In the genomic region with DNA sequence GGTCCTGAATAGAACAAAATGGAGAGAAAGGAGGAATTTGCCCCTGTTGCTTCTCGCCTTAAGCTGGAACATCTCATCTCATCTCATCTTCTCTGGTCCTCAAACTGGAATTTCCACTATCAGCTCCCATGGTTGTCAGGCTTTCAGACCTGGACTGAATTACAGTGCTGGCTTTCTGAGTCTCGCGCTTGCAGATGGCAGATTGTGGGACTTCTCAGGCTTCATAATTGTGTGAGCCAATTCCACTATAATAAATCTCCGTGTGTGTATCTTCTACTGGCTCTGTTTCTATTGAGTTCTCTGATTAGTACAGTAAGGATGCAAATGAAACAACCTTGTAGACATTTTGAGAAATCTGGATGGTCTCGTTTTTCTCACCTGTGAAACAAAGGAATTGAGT, we compare ENCODE assay signal across 26 cellular contexts.
"Had no signal": no experiment of that assay in that cellular context is flagged by ENCODE, and none has a peak within 500 bp of the region (broad histone marks: within the 10 kb centered on the region; RNA-seq: fewer than 3 reads in every experiment).

No MANE protein-coding gene starts in this region.

- H3K27me3 Mint-ChIP-seq: stimulated activated memory B cell treated with anti-CD40 and anti-IgM and Interleukin-4, amounts not matched to agents 10 μg/mL and 1 μg/mL and 100 μg/mL, for 72 hours; stimulated activated naive B cell treated with anti-CD40 and anti-IgM and Interleukin-4, amounts not matched to agents 10 μg/mL and 1 μg/mL and 100 μg/mL, for 72 hours; stimulated activated naive CD8-positive, alpha-beta T cell treated with anti-CD3 and anti-CD28 coated beads, Interleukin-15, amount 100 ng/mL, for 72 hours; stimulated activated naive CD8-positive, alpha-beta T cell treated with anti-CD3 and anti-CD28 coated beads, Interleukin-15, Interleukin-2, amounts not matched to agents 100 ng/mL and 50 ng/mL, for 24 hours; type B pancreatic cell had no signal

- H3K27me3 ChIP-seq: stomach, suprapubic skin, testis, thyroid gland, tibial nerve, transverse colon, upper lobe of left lung, upper lobe of right lung, uterus, vagina had no signal

- H3K4me3 ChIP-seq: stomach, suprapubic skin, testis, thoracic aorta, thyroid gland, tibial nerve, transverse colon, upper lobe of left lung, upper lobe of right lung, uterus, vagina had no signal

- H3K9me3 ChIP-seq: suprapubic skin, testis, thoracic aorta, thyroid gland, uterus, vagina had no signal

- H3K36me3 ChIP-seq: suprapubic skin, thyroid gland, upper lobe of left lung, upper lobe of right lung, uterus, vagina had no signal

- H3K4me3 Mint-ChIP-seq: stimulated activated effector memory CD8-positive, alpha-beta T cell treated with anti-CD3 and anti-CD28 coated beads, Interleukin-12 subunit alpha, Interleukin-12 subunit beta, amount 100 ng/mL, for 72 hours; stimulated activated memory B cell treated with anti-CD40 and anti-IgM and Interleukin-4, amounts not matched to agents 10 μg/mL and 1 μg/mL and 100 μg/mL, for 72 hours; stimulated activated naive B cell treated with anti-CD40 and anti-IgM and Interleukin-4, amounts not matched to agents 10 μg/mL and 1 μg/mL and 100 μg/mL, for 72 hours; stimulated activated naive CD8-positive, alpha-beta T cell treated with anti-CD3 and anti-CD28 coated beads, Interleukin-15, amount 100 ng/mL, for 72 hours; stimulated activated naive CD8-positive, alpha-beta T cell treated with anti-CD3 and anti-CD28 coated beads, Interleukin-15, Interleukin-2, amounts not matched to agents 100 ng/mL and 50 ng/mL, for 24 hours; type B pancreatic cell had no signal

- H3K36me3 Mint-ChIP-seq: stimulated activated effector memory CD8-positive, alpha-beta T cell treated with anti-CD3 and anti-CD28 coated beads, Interleukin-12 subunit alpha, Interleukin-12 subunit beta, amount 100 ng/mL, for 72 hours had no signal

- ATAC-seq: stimulated activated effector memory CD8-positive, alpha-beta T cell treated with anti-CD3 and anti-CD28 coated beads, Interleukin-12 subunit alpha, Interleukin-12 subunit beta, amount 100 ng/mL, for 72 hours; stimulated activated memory B cell treated with anti-CD40 and anti-IgM and Interleukin-4, amounts not matched to agents 10 μg/mL and 1 μg/mL and 100 μg/mL, for 72 hours; stimulated activated naive B cell treated with anti-CD40 and anti-IgM and Interleukin-4, amounts not matched to agents 10 μg/mL and 1 μg/mL and 100 μg/mL, for 72 hours; stimulated activated naive CD8-positive, alpha-beta T cell treated with anti-CD3 and anti-CD28 coated beads, Interleukin-15, amount 100 ng/mL, for 72 hours; stimulated activated naive CD8-positive, alpha-beta T cell treated with anti-CD3 and anti-CD28 coated beads, Interleukin-15, Interleukin-2, amounts not matched to agents 100 U/mL and 50 U/mL, for 24 hours; upper lobe of right lung had no signal

- H3K4me1 Mint-ChIP-seq: stimulated activated effector memory CD8-positive, alpha-beta T cell treated with anti-CD3 and anti-CD28 coated beads, Interleukin-12 subunit alpha, Interleukin-12 subunit beta, amount 100 ng/mL, for 72 hours; stimulated activated memory B cell treated with anti-CD40 and anti-IgM and Interleukin-4, amounts not matched to agents 10 μg/mL and 1 μg/mL and 100 μg/mL, for 72 hours; stimulated activated naive B cell treated with anti-CD40 and anti-IgM and Interleukin-4, amounts not matched to agents 10 μg/mL and 1 μg/mL and 100 μg/mL, for 72 hours; stimulated activated naive CD8-positive, alpha-beta T cell treated with anti-CD3 and anti-CD28 coated beads, Interleukin-15, amount 100 ng/mL, for 72 hours had no signal

- H3K27ac Mint-ChIP-seq: stimulated activated effector memory CD8-positive, alpha-beta T cell treated with anti-CD3 and anti-CD28 coated beads, Interleukin-12 subunit alpha, Interleukin-12 subunit beta, amount 100 ng/mL, for 72 hours; stimulated activated memory B cell treated with anti-CD40 and anti-IgM and Interleukin-4, amounts not matched to agents 10 μg/mL and 1 μg/mL and 100 μg/mL, for 72 hours; stimulated activated naive B cell treated with anti-CD40 and anti-IgM and Interleukin-4, amounts not matched to agents 10 μg/mL and 1 μg/mL and 100 μg/mL, for 72 hours; stimulated activated naive CD8-positive, alpha-beta T cell treated with anti-CD3 and anti-CD28 coated beads, Interleukin-15, amount 100 ng/mL, for 72 hours; stimulated activated naive CD8-positive, alpha-beta T cell treated with anti-CD3 and anti-CD28 coated beads, Interleukin-15, Interleukin-2, amounts not matched to agents 100 ng/mL and 50 ng/mL, for 24 hours; type B pancreatic cell had no signal

- H3K4me1 ChIP-seq: stomach, suprapubic skin, testis, thyroid gland, tibial nerve, transverse colon, upper lobe of left lung, upper lobe of right lung, uterus, vagina had no signal

- DNase-seq: stimulated activated CD4-positive, alpha-beta T cell treated with anti-CD3 and anti-CD28 coated beads, Interleukin-2, amount 100 ng/mL, for 48 hours; stimulated activated CD4-positive, alpha-beta T cell treated with anti-CD3 and anti-CD28 coated beads, Interleukin-4, amount 100 ng/mL, for 1 hour; stimulated activated CD4-positive, alpha-beta T cell treated with anti-CD3 and anti-CD28 coated beads, Interleukin-4, amount 100 ng/mL, for 24 hours; stimulated activated CD4-positive, alpha-beta T cell treated with anti-CD3 and anti-CD28 coated beads, Interleukin-4, amount 100 ng/mL, for 4 hours; stimulated activated CD8-positive, alpha-beta memory T cell treated with anti-CD3 and anti-CD28 coated beads, Interleukin-4, amount 100 ng/mL, for 48 hours; stimulated activated naive B cell treated with anti-CD40 and anti-IgM and Interleukin-4, amounts not matched to agents 10 μg/mL and 1 μg/mL and 100 μg/mL, for 72 hours; stimulated activated naive CD4-positive, alpha-beta T cell; stimulated activated naive CD4-positive, alpha-beta T cell treated with Interleukin-2 at 50 U/mL for 16 hours; stimulated activated naive CD8-positive, alpha-beta T cell treated with anti-CD3 and anti-CD28 coated beads, Interleukin-15, amount 100 ng/mL, for 72 hours; stimulated activated naive CD8-positive, alpha-beta T cell treated with anti-CD3 and anti-CD28 coated beads, Interleukin-15, Interleukin-2, amounts not matched to agents 100 U/mL and 50 U/mL, for 24 hours; stomach; substantia nigra; testis; thyroid gland; transverse colon; upper lobe of left lung; upper lobe of right lung; uterus had no signal

- H3K9me3 Mint-ChIP-seq: stimulated activated effector memory CD8-positive, alpha-beta T cell treated with anti-CD3 and anti-CD28 coated beads, Interleukin-12 subunit alpha, Interleukin-12 subunit beta, amount 100 ng/mL, for 72 hours; stimulated activated memory B cell treated with anti-CD40 and anti-IgM and Interleukin-4, amounts not matched to agents 10 μg/mL and 1 μg/mL and 100 μg/mL, for 72 hours; stimulated activated naive CD8-positive, alpha-beta T cell treated with anti-CD3 and anti-CD28 coated beads, Interleukin-15, Interleukin-2, amounts not matched to agents 100 ng/mL and 50 ng/mL, for 24 hours; type B pancreatic cell had no signal

- H3K27ac ChIP-seq: stomach, suprapubic skin, testis, thoracic aorta, thyroid gland, tibial nerve, transverse colon, upper lobe of left lung, upper lobe of right lung, uterus, vagina had no signal
